ENCODE assay signal across 1 cellular context in genomic region chr11:14891143-14892035, GRCh38.
A peak's percentile ranks its signal among the peaks of the same experiment; 100 is the strongest.
TF ChIP-seq lines count a peak whose summit lies in the region.

No MANE protein-coding gene starts in this region.

TF ChIP-seq in GM12878, 131 proteins besides CTCF, POLR2A, EP300 and RAD21 (continued from another document and continues in another):
- TF ChIP-seq ZBTB40 (IDR thresholded peaks at IDR 0.05; ENCODE audit: borderline replicate concordance), result no peak
- TF ChIP-seq TCF7 (IDR thresholded peaks at IDR 0.05; ENCODE audit: borderline replicate concordance), result peak; percentile 24; the same call in 1 of the 2 replicates
- TF ChIP-seq ZNF687 (IDR thresholded peaks at IDR 0.05), result peak; percentile 43; the same call in 1 of the 2 replicates
- TF ChIP-seq ZNF274 (IDR thresholded peaks at IDR 0.05; ENCODE audit: insufficient read depth, insufficient read length), result no peak
- no peak for TF ChIP-seq ZBTB4 (CRISPR knock-in tag; IDR thresholded peaks at IDR 0.05)
- TF ChIP-seq RFX5 (IDR thresholded peaks at IDR 0.05; ENCODE audit: low read depth, low read length), result no peak
- no peak for TF ChIP-seq HDGF (IDR thresholded peaks at IDR 0.05)
- TF ChIP-seq RCOR1 (conservative IDR thresholded peaks at IDR 0.05; ENCODE audit: low read depth, low read length), result no peak
- TF ChIP-seq LARP7 (IDR thresholded peaks at IDR 0.05), result no peak
- no peak for TF ChIP-seq CHD4 (IDR thresholded peaks at IDR 0.05)
- peak; percentile 73; the same call in 1 of the 2 replicates for TF ChIP-seq YY1 (IDR thresholded peaks at IDR 0.05; ENCODE audit: low read depth, low read length)
- no peak for TF ChIP-seq NR2F1 (conservative IDR thresholded peaks at IDR 0.05)
- 0 out of 3 replicates have a peak, but pooled peaks have one; percentile 27 for TF ChIP-seq POU2F2 (IDR thresholded peaks at IDR 0.05; ENCODE audit: borderline replicate concordance, low read depth, low read length)
- TF ChIP-seq PML (IDR thresholded peaks at IDR 0.05; ENCODE audit: low read length), result 0 out of 2 replicates have a peak, but pooled peaks have one; percentile 56
- peak; percentile 44; the same call in 1 of the 2 replicates for TF ChIP-seq NRF1 (conservative IDR thresholded peaks at IDR 0.05; ENCODE audit: low read depth, low read length)
- TF ChIP-seq NFIC (IDR thresholded peaks at IDR 0.05; ENCODE audit: low read depth, low read length), result peak; percentile 27; the same call in 1 of the 2 replicates
- TF ChIP-seq HDAC2 (IDR thresholded peaks at IDR 0.05), result 0 out of 2 replicates have a peak, but pooled peaks have one; percentile 48
- TF ChIP-seq SRF (IDR thresholded peaks at IDR 0.05; ENCODE audit: low read depth in 2 of 2, low read length in 2 of 2), result no peak
- no peak for TF ChIP-seq NKRF (conservative IDR thresholded peaks at IDR 0.05)
- no peak for TF ChIP-seq SUZ12 (IDR thresholded peaks at IDR 0.05; ENCODE audit: unreplicated experiment)
- TF ChIP-seq KDM1A (IDR thresholded peaks at IDR 0.05; ENCODE audit: borderline replicate concordance), result no peak
- TF ChIP-seq JUNB (IDR thresholded peaks at IDR 0.05), result peak; percentile 87
- no peak for TF ChIP-seq ZBED1 (IDR thresholded peaks at IDR 0.05; ENCODE audit: borderline replicate concordance)
- peak; percentile 35; the same call in 1 of the 2 replicates for TF ChIP-seq TCF12 (IDR thresholded peaks at IDR 0.05; ENCODE audit: low read depth, low read length)
- peak; percentile 45; the same call in 1 of the 2 replicates for TF ChIP-seq POLR2AphosphoS5 (IDR thresholded peaks at IDR 0.05; ENCODE audit: low read length)
- TF ChIP-seq PAX8 (IDR thresholded peaks at IDR 0.05), result no peak
- peak; percentile 46 for TF ChIP-seq PBX3 (IDR thresholded peaks at IDR 0.05; ENCODE audit: insufficient replicate concordance, low read depth, low read length)
- TF ChIP-seq MEF2A (IDR thresholded peaks at IDR 0.05; ENCODE audit: insufficient read depth, low read depth, low read length), result no peak
- peak; percentile 84 for TF ChIP-seq TCF3 (IDR thresholded peaks at IDR 0.05; ENCODE audit: borderline replicate concordance, insufficient read depth, low read depth, low read length)
- no peak for TF ChIP-seq CEBPZ (IDR thresholded peaks at IDR 0.05; ENCODE audit: low read depth, low read length)
- TF ChIP-seq CUX1 (IDR thresholded peaks at IDR 0.05; ENCODE audit: insufficient replicate concordance, low read depth, low read length), result no peak
- TF ChIP-seq TAF1 (IDR thresholded peaks at IDR 0.05; ENCODE audit: borderline replicate concordance, low read depth, low read length), result 0 out of 2 replicates have a peak, but pooled peaks have one; percentile 3
